Comparison of ENCODE assay signal across 10 cellular contexts in the genomic region with DNA sequence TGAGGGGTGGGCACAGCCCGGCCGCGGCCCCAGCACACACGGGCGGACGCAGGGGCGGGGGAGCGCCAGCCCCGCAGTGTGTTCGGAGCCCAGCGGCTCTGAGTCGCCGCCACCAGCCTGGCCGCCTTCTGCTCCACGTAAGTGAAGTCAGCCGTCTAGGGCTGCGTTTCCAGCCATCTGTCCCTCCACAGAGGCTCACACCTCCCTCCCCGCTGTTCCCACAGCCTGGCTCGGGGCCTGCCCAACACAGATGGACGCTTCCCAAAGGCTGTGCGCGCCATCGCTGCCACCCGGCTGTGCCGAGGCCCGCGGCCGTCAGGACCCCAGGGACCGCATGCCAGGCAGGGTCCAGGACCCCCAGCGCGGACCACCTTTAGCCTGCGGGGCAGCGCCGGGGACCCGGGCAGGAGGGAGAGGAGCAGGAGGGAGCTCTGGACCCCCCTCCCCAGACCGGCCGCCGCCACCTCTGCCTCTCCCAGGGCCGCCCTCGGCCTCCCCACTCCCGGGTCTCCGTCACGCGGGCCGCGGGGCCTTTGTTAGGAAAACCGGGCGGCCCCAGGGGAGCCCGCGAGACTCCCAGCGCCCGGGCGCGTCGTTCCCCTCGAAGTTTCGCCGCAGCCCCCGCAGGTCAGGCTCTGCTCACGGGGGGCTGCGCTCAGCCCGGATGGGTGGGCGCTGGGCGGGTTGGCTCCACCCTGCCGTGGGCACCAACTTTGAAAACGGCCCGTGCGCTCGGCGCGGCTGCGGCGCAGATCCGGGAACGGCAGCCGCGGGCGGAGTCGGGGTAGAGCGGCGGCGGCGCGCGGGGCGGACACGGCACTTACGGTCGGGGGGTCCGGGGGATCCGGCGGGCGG. TPM values are rescaled to one million over a fixed set of nuclear protein-coding genes. Genes with fewer than 3 reads are reported as not detected.
A peak's percentile ranks its signal among the peaks of the same experiment; 100 is the strongest.
DNase-seq lines count a peak whose midpoint lies in the region; ATAC-seq, FAIRE-seq and TF ChIP-seq lines count a peak whose summit lies in the region.
"Had no signal": no experiment of that assay in that cellular context is flagged by ENCODE, and none has a peak within 500 bp of the region (broad histone marks: within the 10 kb centered on the region; RNA-seq: fewer than 3 reads in every experiment).

No MANE protein-coding gene starts in this region.

- H3K4me1 ChIP-seq in astrocyte (ENCODE audit: insufficient read depth, low read length) (no peaks in the 10 kb centered on the region), uterus (peaks cover 0 to 11% of the 10 kb centered on the region in 2 donors)

- no peak for FAIRE-seq in astrocyte (lab: Jason Lieb, UNC)
- FAIRE-seq: G401.6 had no signal

- H3K4me3 ChIP-seq in astrocyte (ENCODE audit: insufficient read depth, low read depth, low read length) = no peak overlapping the region
- peak overlapping the region; percentile 26 to 38 for H3K4me3 ChIP-seq in uterus
- H3K4me3 ChIP-seq: SK-N-MC had no signal

- peaks cover 37% of the 10 kb centered on the region for H3K27me3 Mint-ChIP-seq in astrocyte (ENCODE audit: low read depth, unreplicated experiment)
- no peaks in the 10 kb centered on the region for H3K27me3 Mint-ChIP-seq in memory B cell

- H4K20me1 ChIP-seq in astrocyte (ENCODE audit: insufficient read depth, low read length) = no peaks in the 10 kb centered on the region

- TF ChIP-seq CTCF in astrocyte (IDR thresholded peaks at IDR 0.05; ENCODE audit: insufficient read depth, low read depth, low read length) (no peak), uterus (IDR thresholded peaks at IDR 0.05) (no peak)

- H3K4me1 Mint-ChIP-seq in astrocyte (ENCODE audit: low read depth, unreplicated experiment) (no peaks in the 10 kb centered on the region), memory B cell (peaks cover 28% of the 10 kb centered on the region)

- H2AFZ ChIP-seq in astrocyte (ENCODE audit: low read depth, low read length) = no peak overlapping the region

- DNase-seq in Right ventricle myocardium inferior (ENCODE audit: missing footprints) = peak; percentile 74
- no peak for DNase-seq in cardiac septum (ENCODE audit: low spot score)
- no peak for DNase-seq in astrocyte (ENCODE audit: low read depth)
- DNase-seq in memory B cell (ENCODE audit: low spot score in 2 of 2) = peak in 1 of 2 donors; percentile 50
- DNase-seq in uterus = no peak
- no peak for DNase-seq in midbrain (lab: John Stamatoyannopoulos, UW)
- no peak for DNase-seq in MV-4-11 (lab: John Stamatoyannopoulos, UW)

- H3K36me3 ChIP-seq in astrocyte (ENCODE audit: insufficient read depth, low read length) = no peaks in the 10 kb centered on the region
- H3K36me3 ChIP-seq in uterus = no peaks in the 10 kb centered on the region

- no peaks in the 10 kb centered on the region for H3K79me2 ChIP-seq in astrocyte (ENCODE audit: insufficient read depth, low read length)

- H3K27ac ChIP-seq in astrocyte (ENCODE audit: low read depth, low read length) (no peak overlapping the region), uterus (peak overlapping the region; percentile 42 to 59)
- H3K27ac ChIP-seq: SK-N-MC had no signal

- no peaks in the 10 kb centered on the region for H3K36me3 Mint-ChIP-seq in astrocyte (ENCODE audit: low read depth, unreplicated experiment)
- H3K36me3 Mint-ChIP-seq in memory B cell = peaks cover 1% of the 10 kb centered on the region

- intact Hi-C loops in Right ventricle myocardium inferior (cut with DNase I) = loop anchor here (5.0 kb wide), 3 partner anchors 128 to 227 kb away; a partner anchor contains a TSS
- intact Hi-C loops in cardiac septum (cut with DNase I) = no loop called here
- intact Hi-C loops in uterus (cut with DNase I; ENCODE audit: low total_unique reads) = no loop called here

- no peaks in the 10 kb centered on the region for H3K9me3 Mint-ChIP-seq in astrocyte (ENCODE audit: unreplicated experiment)
- H3K9me3 Mint-ChIP-seq in memory B cell = no peaks in the 10 kb centered on the region

- H3K4me2 ChIP-seq in astrocyte (ENCODE audit: low read length) = peak overlapping the region; percentile 33

- H3K27me3 ChIP-seq in astrocyte (ENCODE audit: insufficient read depth, low read length) (peaks cover 44% of the 10 kb centered on the region), uterus (no peaks in the 10 kb centered on the region)

- ATAC-seq in Right ventricle myocardium inferior (peak; percentile 61), memory B cell (ENCODE audit: low read depth) (no peak), HG03108 (IDR thresholded peaks at IDR 0.05; ENCODE audit: unreplicated experiment) (no peak)

- H3K4me3 Mint-ChIP-seq in astrocyte (ENCODE audit: unreplicated experiment) (peak overlapping the region; percentile 34), memory B cell (peak overlapping the region; percentile 93)

- H3K9me3 ChIP-seq in astrocyte (ENCODE audit: insufficient read depth, low read depth, low read length) (no peaks in the 10 kb centered on the region), uterus (no peaks in the 10 kb centered on the region)

- H3K27ac Mint-ChIP-seq in astrocyte (ENCODE audit: unreplicated experiment) (no peak overlapping the region), memory B cell (peak overlapping the region; percentile 78)

- no peak for TF ChIP-seq POLR2A in uterus (IDR thresholded peaks at IDR 0.05)

- no peak overlapping the region for H3K9ac ChIP-seq in astrocyte (ENCODE audit: low read length)

RNA-seq across cellular contexts. Expression of a gene that starts 36.6 kb away (rescaled TPM):
- total RNA-seq in Right ventricle myocardium inferior (11.1 TPM), cardiac septum (5.9 TPM), astrocyte (2.2 and 2.4 TPM in 2 replicates), uterus (10 to 100 TPM in 1 of 4 donors, 1 to 10 TPM in 1, under 1 TPM in 2; under 0.01 to 12.1 (median 3.1) TPM)
